In genomic region chr9:114370985-114371335, GRCh38 we compare ENCODE assay signal across 12 cellular contexts. TPM values are rescaled to one million over a fixed set of nuclear protein-coding genes. Genes with fewer than 3 reads are reported as not detected.
DNase-seq lines count a peak whose midpoint lies in the region; ATAC-seq and FAIRE-seq lines count a peak whose summit lies in the region.
"Had no signal": no experiment of that assay in that cellular context is flagged by ENCODE, and none has a peak within 500 bp of the region (broad histone marks: within the 10 kb centered on the region; RNA-seq: fewer than 3 reads in every experiment).

No MANE protein-coding gene starts in this region.

- H2BK15ac ChIP-seq in mesenchymal stem cell (ENCODE audit: low read depth, poor library complexity, severe bottlenecking), result no peak overlapping the region

- H3K27ac Mint-ChIP-seq in CD4-positive, CD25-positive, alpha-beta regulatory T cell, result peak overlapping the region; percentile 89 to 93 (median 89)
- H3K27ac Mint-ChIP-seq in natural killer cell treated with Interleukin-12 subunit alpha and Interleukin-12 subunit beta and Interleukin-15 and Interleukin-18, amount 100 ng/mL, for 72 hours, result peak overlapping the region; percentile 77 to 82

- no peak overlapping the region for H3K4me2 ChIP-seq in mesenchymal stem cell (ENCODE audit: low read length, poor library complexity, severe bottlenecking)

- H3K27me3 ChIP-seq in CD4-positive, CD25-positive, alpha-beta regulatory T cell (ENCODE audit: control insufficient read depth, insufficient read depth, low read length), result no peaks in the 10 kb centered on the region
- no peaks in the 10 kb centered on the region for H3K27me3 ChIP-seq in mesenchymal stem cell (ENCODE audit: control insufficient read depth in 1 of 2, insufficient read depth in 1 of 2, low read length in 2 of 2)

- H2BK5ac ChIP-seq in mesenchymal stem cell (ENCODE audit: low read depth, low read length, poor library complexity, severe bottlenecking), result no peak overlapping the region

- H2AK5ac ChIP-seq in mesenchymal stem cell (ENCODE audit: low read length, severe bottlenecking), result no peak overlapping the region

- H2BK120ac ChIP-seq in mesenchymal stem cell (ENCODE audit: low read depth, low read length), result no peak overlapping the region

- H3K9me3 Mint-ChIP-seq in CD4-positive, CD25-positive, alpha-beta regulatory T cell, result peaks cover 0 to 2% (median 0%) of the 10 kb centered on the region in 7 donors
- no peaks in the 10 kb centered on the region for H3K9me3 Mint-ChIP-seq in natural killer cell treated with Interleukin-12 subunit alpha and Interleukin-12 subunit beta and Interleukin-15 and Interleukin-18, amount 100 ng/mL, for 72 hours

- H3K18ac ChIP-seq in mesenchymal stem cell (ENCODE audit: low read depth in 1 of 2, low read length in 2 of 2), result no peak overlapping the region

- no peaks in the 10 kb centered on the region for H3K9me3 ChIP-seq in CD4-positive, CD25-positive, alpha-beta regulatory T cell (ENCODE audit: control insufficient read depth in 2 of 2, low read length in 2 of 2)
- no peaks in the 10 kb centered on the region for H3K9me3 ChIP-seq in mesenchymal stem cell (ENCODE audit: control insufficient read depth, low read length)

- no peak overlapping the region for H4K91ac ChIP-seq in mesenchymal stem cell (ENCODE audit: low read length)

- no peak for FAIRE-seq in HTR-8/SVneo (lab: Jason Lieb, UNC)

- H3K4ac ChIP-seq in mesenchymal stem cell (ENCODE audit: low read depth in 1 of 2, low read length in 2 of 2), result no peak overlapping the region

- H3K27ac ChIP-seq in CD4-positive, CD25-positive, alpha-beta regulatory T cell (ENCODE audit: insufficient read depth, low read length, poor library complexity, severe bottlenecking), result peak overlapping the region; percentile 98
- H3K27ac ChIP-seq in cingulate gyrus (ENCODE audit: low read depth, low read length) (peak overlapping the region; percentile 93), mesenchymal stem cell (ENCODE audit: low read length, poor library complexity, severe bottlenecking) (no peak overlapping the region)

- no peak for DNase-seq in CD4-positive, CD25-positive, alpha-beta regulatory T cell
- DNase-seq in NAMALWA (ENCODE audit: low spot score) (peak; percentile 36), HTR-8/SVneo (ENCODE audit: insufficient read length, low spot score) (no peak), mesenchymal stem cell (no peak), NCI-H524 (lab: John Stamatoyannopoulos, UW) (no peak), NCI-H1436 treated with DMSO at 0.1 percent for 48 hours (lab: John Stamatoyannopoulos, UW) (no peak)
- no peak for DNase-seq in natural killer cell treated with Interleukin-12 subunit alpha and Interleukin-12 subunit beta and Interleukin-15 and Interleukin-18, amount 100 ng/mL, for 72 hours (ENCODE audit: low spot score)
- DNase-seq: activated CD4-positive, alpha-beta T cell treated with anti-CD3 and anti-CD28 coated beads, Interleukin-2, amount 50 U/mL, for 4 hours; NCI-H1048; stimulated activated CD4-positive, alpha-beta T cell treated with anti-CD3 and anti-CD28 coated beads, Interleukin-1b, Interleukin-23, amount 100 ng/mL, for 48 hours had no signal

- H4K8ac ChIP-seq in mesenchymal stem cell (ENCODE audit: low read length), result no peak overlapping the region

- H3K4me3 ChIP-seq in CD4-positive, CD25-positive, alpha-beta regulatory T cell (ENCODE audit: low read depth, low read length), result peak overlapping the region; percentile 72
- H3K4me3 ChIP-seq in mesenchymal stem cell (ENCODE audit: insufficient read depth in 1 of 2, low read depth in 1 of 2, low read length in 2 of 2), result no peak overlapping the region

- H2AFZ ChIP-seq in mesenchymal stem cell (ENCODE audit: low read depth, low read length), result no peak overlapping the region

- H3K14ac ChIP-seq in mesenchymal stem cell (ENCODE audit: low read length in 2 of 2), result no peak overlapping the region

- H3K36me3 ChIP-seq in CD4-positive, CD25-positive, alpha-beta regulatory T cell (ENCODE audit: control insufficient read depth, insufficient read depth, low read length), result peaks cover 69% of the 10 kb centered on the region
- peaks cover 57 to 65% of the 10 kb centered on the region in 2 experiments for H3K36me3 ChIP-seq in mesenchymal stem cell (ENCODE audit: control insufficient read depth in 1 of 2, insufficient read depth in 2 of 2, low read depth in 1 of 2, low read length in 2 of 2)

- H3K36me3 Mint-ChIP-seq in CD4-positive, CD25-positive, alpha-beta regulatory T cell, result peaks cover 50% of the 10 kb centered on the region
- H3K36me3 Mint-ChIP-seq in natural killer cell treated with Interleukin-12 subunit alpha and Interleukin-12 subunit beta and Interleukin-15 and Interleukin-18, amount 100 ng/mL, for 72 hours, result peaks cover 37% of the 10 kb centered on the region

- H3K4me1 ChIP-seq in CD4-positive, CD25-positive, alpha-beta regulatory T cell (ENCODE audit: control insufficient read depth, insufficient read depth, low read length, poor library complexity, severe bottlenecking), result peaks cover 97% of the 10 kb centered on the region
- peaks cover 26% of the 10 kb centered on the region for H3K4me1 ChIP-seq in mesenchymal stem cell (ENCODE audit: control insufficient read depth, insufficient read depth, low read depth, low read length)

- ATAC-seq in CD4-positive, CD25-positive, alpha-beta regulatory T cell (ENCODE audit: low read depth in 2 of 2), result no peak
- ATAC-seq in natural killer cell treated with Interleukin-12 subunit alpha and Interleukin-12 subunit beta and Interleukin-15 and Interleukin-18, amount 100 ng/mL, for 72 hours, result no peak

- peak overlapping the region; percentile 56 to 90 (median 88) for H3K4me3 Mint-ChIP-seq in CD4-positive, CD25-positive, alpha-beta regulatory T cell
- H3K4me3 Mint-ChIP-seq in natural killer cell treated with Interleukin-12 subunit alpha and Interleukin-12 subunit beta and Interleukin-15 and Interleukin-18, amount 100 ng/mL, for 72 hours, result peak overlapping the region; percentile 84

- no peak overlapping the region for H2BK12ac ChIP-seq in mesenchymal stem cell (ENCODE audit: low read length in 2 of 2)

- no peak overlapping the region for H3K9ac ChIP-seq in mesenchymal stem cell (ENCODE audit: low read length)

- H3K23ac ChIP-seq in mesenchymal stem cell (ENCODE audit: low read length in 2 of 2), result peak overlapping the region in 1 of 2 experiments; percentile 28

- H3K79me1 ChIP-seq in mesenchymal stem cell (replicated peaks; ENCODE audit: low read length, poor library complexity, severe bottlenecking), result peaks cover 35% of the 10 kb centered on the region

- H3K27me3 Mint-ChIP-seq in CD4-positive, CD25-positive, alpha-beta regulatory T cell, result no peaks in the 10 kb centered on the region
- no peaks in the 10 kb centered on the region for H3K27me3 Mint-ChIP-seq in natural killer cell treated with Interleukin-12 subunit alpha and Interleukin-12 subunit beta and Interleukin-15 and Interleukin-18, amount 100 ng/mL, for 72 hours

- WGBS in mesenchymal stem cell, result 86% methylated on average over 4 of the region's 4 CpGs

- H3K4me1 Mint-ChIP-seq in CD4-positive, CD25-positive, alpha-beta regulatory T cell, result peaks cover 22 to 96% (median 68%) of the 10 kb centered on the region in 4 donors
- peaks cover 68 to 84% of the 10 kb centered on the region in 2 donors for H3K4me1 Mint-ChIP-seq in natural killer cell treated with Interleukin-12 subunit alpha and Interleukin-12 subunit beta and Interleukin-15 and Interleukin-18, amount 100 ng/mL, for 72 hours (ENCODE audit: low read depth in 2 of 2)

RNA-seq across cellular contexts. Expression of gene AKNA, which starts 16.8 kb away (rescaled TPM):
- 381 TPM for total RNA-seq in CD4-positive, CD25-positive, alpha-beta regulatory T cell
- polyA plus RNA-seq in CD4-positive, CD25-positive, alpha-beta regulatory T cell, result 10 to 100 TPM; 11.9 to 16.6 (median 14.5) TPM
- total RNA-seq in natural killer cell treated with Interleukin-12 subunit alpha and Interleukin-12 subunit beta and Interleukin-15 and Interleukin-18, amount 100 ng/mL, for 72 hours, result 100 to 1,000 TPM; 332 to 469 TPM
- 18.5 TPM for polyA plus RNA-seq in mesenchymal stem cell (2013, experiment 1 of 2)
- 17.8 TPM for polyA plus RNA-seq in mesenchymal stem cell (2013, experiment 2 of 2)

RNA-seq across cellular contexts. Expression of gene ORM2, which starts 41.3 kb away (rescaled TPM):
- total RNA-seq in CD4-positive, CD25-positive, alpha-beta regulatory T cell, result not detected
- not detected for polyA plus RNA-seq in CD4-positive, CD25-positive, alpha-beta regulatory T cell
- total RNA-seq in natural killer cell treated with Interleukin-12 subunit alpha and Interleukin-12 subunit beta and Interleukin-15 and Interleukin-18, amount 100 ng/mL, for 72 hours, result not detected
- polyA plus RNA-seq in mesenchymal stem cell (2013, experiment 1 of 2), result not detected
- polyA plus RNA-seq in mesenchymal stem cell (2013, experiment 2 of 2), result not detected
- total RNA-seq: urinary bladder had no signal

RNA-seq across cellular contexts. Expression of gene ORM1, which starts 48.1 kb away (rescaled TPM):
- total RNA-seq in CD4-positive, CD25-positive, alpha-beta regulatory T cell, result not detected
- polyA plus RNA-seq in CD4-positive, CD25-positive, alpha-beta regulatory T cell, result not detected
- total RNA-seq in natural killer cell treated with Interleukin-12 subunit alpha and Interleukin-12 subunit beta and Interleukin-15 and Interleukin-18, amount 100 ng/mL, for 72 hours, result not detected
- polyA plus RNA-seq in mesenchymal stem cell (2013, experiment 1 of 2), result not detected
- polyA plus RNA-seq in mesenchymal stem cell (2013, experiment 2 of 2), result not detected
